Comparison of ENCODE assay signal across 18 cellular contexts in the genomic region with DNA sequence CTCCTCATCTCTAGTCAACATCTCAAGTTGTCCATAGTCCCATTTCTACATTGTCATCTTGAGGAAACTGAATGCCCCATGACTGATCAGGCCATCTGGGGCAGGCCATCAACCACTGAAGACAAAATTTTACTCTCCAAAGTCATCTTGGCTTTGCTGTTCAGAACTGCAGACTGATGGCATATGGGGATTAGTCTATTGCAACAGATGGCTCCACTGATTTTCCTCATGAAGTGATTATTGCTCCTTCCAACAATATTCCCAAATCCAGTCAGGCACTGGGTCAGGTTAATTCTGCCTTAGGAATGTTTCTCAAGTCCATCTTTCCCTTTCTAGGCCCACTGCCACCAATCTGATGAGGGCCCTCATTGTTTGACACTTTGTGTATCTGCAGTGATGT.
A peak's percentile ranks its signal among the peaks of the same experiment; 100 is the strongest.
DNase-seq lines count a peak whose midpoint lies in the region; ATAC-seq and TF ChIP-seq lines count a peak whose summit lies in the region.
"Had no signal": no experiment of that assay in that cellular context is flagged by ENCODE, and none has a peak within 500 bp of the region (broad histone marks: within the 10 kb centered on the region; RNA-seq: fewer than 3 reads in every experiment).

No MANE protein-coding gene starts in this region.

- no peaks in the 10 kb centered on the region for H3K27me3 ChIP-seq in psoas muscle (ENCODE audit: insufficient read depth in 3 of 3, low read length in 2 of 3)
- H3K27me3 ChIP-seq: BE2C had no signal

- H3K27ac ChIP-seq in psoas muscle, result no peak overlapping the region
- H3K27ac ChIP-seq: GM23248 had no signal

- peaks cover 3% of the 10 kb centered on the region for H3K9me3 Mint-ChIP-seq in activated naive CD4-positive, alpha-beta T cell treated with anti-CD3 and anti-CD28 coated beads, Interleukin-2, amount 10 ng/mL, durations not matched to agents 7 days and 5 days
- H3K9me3 Mint-ChIP-seq: IgD-negative memory B cell had no signal

- no peak overlapping the region for H3K4me3 Mint-ChIP-seq in activated naive CD4-positive, alpha-beta T cell treated with anti-CD3 and anti-CD28 coated beads, Interleukin-2, amount 10 ng/mL, durations not matched to agents 7 days and 5 days
- H3K4me3 Mint-ChIP-seq: CD4-positive, CD25-positive, alpha-beta regulatory T cell; CD8-positive, alpha-beta memory T cell; IgD-negative memory B cell had no signal

- H3K27me3 Mint-ChIP-seq in activated naive CD4-positive, alpha-beta T cell treated with anti-CD3 and anti-CD28 coated beads, Interleukin-2, amount 10 ng/mL, durations not matched to agents 7 days and 5 days, result no peaks in the 10 kb centered on the region
- H3K27me3 Mint-ChIP-seq: CD4-positive, CD25-positive, alpha-beta regulatory T cell; CD8-positive, alpha-beta memory T cell; IgD-negative memory B cell had no signal

- H3K4me1 ChIP-seq in psoas muscle, result peaks cover 3% of the 10 kb centered on the region
- H3K4me1 ChIP-seq: HAP-1 had no signal

- ATAC-seq in psoas muscle, result no peak
- ATAC-seq: HepG2 had no signal

- peak; percentile 51 for DNase-seq in D341Med (ENCODE audit: low spot score)
- DNase-seq in DMS 273 (lab: John Stamatoyannopoulos, UW; ENCODE audit: unreplicated experiment), result peak; percentile 54
- DNase-seq in NCI-H524 treated with DMSO at 0.1 percent for 48 hours (lab: John Stamatoyannopoulos, UW), result peak; percentile 87
- peak; percentile 48 for DNase-seq in cerebellar cortex (ENCODE audit: low spot score)
- DNase-seq in ACHN, result no peak
- DNase-seq in psoas muscle, result no peak
- DNase-seq in activated naive CD4-positive, alpha-beta T cell treated with anti-CD3 and anti-CD28 coated beads, Interleukin-2, amount 10 ng/mL, durations not matched to agents 7 days and 5 days, result no peak
- DNase-seq: BE2C; CD4-positive, CD25-positive, alpha-beta regulatory T cell; CD8-positive, alpha-beta memory T cell; COR-L47; DMS53; DND-41; EL; GM23248 had no signal

- CTCF ChIA-PET in activated naive CD4-positive, alpha-beta T cell treated with anti-CD3 and anti-CD28 coated beads, Interleukin-2, amount 10 ng/mL, durations not matched to agents 7 days and 5 days (lab: Charles Lee), result no interaction called here

- H3K4me3 ChIP-seq in psoas muscle, result no peak overlapping the region
- H3K4me3 ChIP-seq: GM23248, HAP-1 had no signal

- H3K4me1 Mint-ChIP-seq in activated naive CD4-positive, alpha-beta T cell treated with anti-CD3 and anti-CD28 coated beads, Interleukin-2, amount 10 ng/mL, durations not matched to agents 7 days and 5 days, result no peaks in the 10 kb centered on the region
- H3K4me1 Mint-ChIP-seq: CD4-positive, CD25-positive, alpha-beta regulatory T cell; CD8-positive, alpha-beta memory T cell; IgD-negative memory B cell had no signal

- no peaks in the 10 kb centered on the region for H3K36me3 ChIP-seq in psoas muscle (ENCODE audit: insufficient read depth in 1 of 2, low read depth in 1 of 2)
- H3K36me3 ChIP-seq: HAP-1 had no signal

- in situ Hi-C loops in ACHN (cut with HindIII; ENCODE audit: low pct_ligation_motif_present, low pct_unique_long_range_greater_than_20kb, low sequenced_read_pairs), result no loop called here

- no peaks in the 10 kb centered on the region for H3K9me3 ChIP-seq in psoas muscle
- H3K9me3 ChIP-seq: BE2C, HAP-1 had no signal

- no peak overlapping the region for H3K27ac Mint-ChIP-seq in activated naive CD4-positive, alpha-beta T cell treated with anti-CD3 and anti-CD28 coated beads, Interleukin-2, amount 10 ng/mL, durations not matched to agents 7 days and 5 days
- H3K27ac Mint-ChIP-seq: CD4-positive, CD25-positive, alpha-beta regulatory T cell; CD8-positive, alpha-beta memory T cell; IgD-negative memory B cell had no signal

- intact Hi-C loops in psoas muscle (cut with DNase I), result no loop called here

- H3K36me3 Mint-ChIP-seq in activated naive CD4-positive, alpha-beta T cell treated with anti-CD3 and anti-CD28 coated beads, Interleukin-2, amount 10 ng/mL, durations not matched to agents 7 days and 5 days, result no peaks in the 10 kb centered on the region
- H3K36me3 Mint-ChIP-seq: CD4-positive, CD25-positive, alpha-beta regulatory T cell; CD8-positive, alpha-beta memory T cell; IgD-negative memory B cell had no signal

- TF ChIP-seq CTCF in psoas muscle (IDR thresholded peaks at IDR 0.05), result no peak

Comparison
In these comparisons a context has a peak if more than half of its experiments do, and no peak if none do; other contexts are left out.
1. DNase-seq: peak in D341Med (single experiment), DMS 273 (single experiment), NCI-H524 treated with DMSO at 0.1 percent for 48 hours (single experiment) and cerebellar cortex (single experiment); none in ACHN (single experiment), psoas muscle (0 of 2) and activated naive CD4-positive, alpha-beta T cell treated with anti-CD3 and anti-CD28 coated beads, Interleukin-2, amount 10 ng/mL, durations not matched to agents 7 days and 5 days (single experiment).